In the genomic region with DNA sequence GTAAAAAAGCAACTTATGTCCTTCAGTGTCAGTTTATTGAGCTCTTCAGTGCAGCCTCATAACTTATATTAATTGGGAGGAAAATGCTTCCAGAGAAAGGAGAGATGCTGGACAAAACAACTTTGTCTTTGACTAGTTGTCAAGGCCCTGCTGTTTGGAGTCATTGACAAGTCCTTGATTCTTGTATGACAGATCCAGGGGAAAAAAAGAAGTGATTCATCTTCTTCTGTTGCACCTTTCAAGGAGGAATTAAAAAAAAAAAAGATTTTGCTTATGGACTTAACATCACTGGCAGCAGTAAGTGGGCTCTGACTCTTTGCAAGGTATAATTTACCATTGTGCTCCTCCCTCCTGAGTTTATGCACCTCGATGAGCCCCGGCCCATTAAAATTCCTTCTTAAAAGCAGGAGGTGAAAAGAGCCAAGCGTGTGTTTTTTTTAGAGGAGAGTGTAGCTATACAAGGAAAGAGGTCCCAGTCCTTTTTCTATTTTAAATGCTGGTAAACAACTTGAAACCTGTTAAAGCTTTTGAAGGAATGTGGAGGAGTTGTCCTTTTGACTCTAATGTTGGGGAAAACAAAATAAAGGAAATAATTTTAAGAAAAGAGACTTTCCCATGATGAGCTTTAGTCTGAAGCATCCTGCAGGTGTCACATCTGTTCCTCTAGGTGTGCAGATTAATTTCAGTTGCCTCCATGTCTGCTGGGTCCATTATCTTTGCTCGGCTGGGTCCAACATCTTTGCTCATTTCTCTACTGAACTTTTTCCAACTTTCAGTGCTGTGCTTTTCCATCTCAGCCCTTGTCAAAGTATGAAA, we compare ENCODE assay signal across 8 cellular contexts.
A peak's percentile ranks its signal among the peaks of the same experiment; 100 is the strongest.
DNase-seq lines count a peak whose midpoint lies in the region; ATAC-seq and TF ChIP-seq lines count a peak whose summit lies in the region.

No MANE protein-coding gene starts in this region.

- ATAC-seq in left cardiac atrium (no peak), aorta (ENCODE audit: low FRiP score) (no peak), GM21529 (IDR thresholded peaks at IDR 0.05; ENCODE audit: unreplicated experiment) (no peak), HG02571 (IDR thresholded peaks at IDR 0.05; ENCODE audit: unreplicated experiment) (no peak)

- H3K27me3 ChIP-seq in left ventricle myocardium inferior (ENCODE audit: low read depth) (no peaks in the 10 kb centered on the region), mesenchymal stem cell (ENCODE audit: control insufficient read depth in 1 of 2, insufficient read depth in 1 of 2, low read length in 2 of 2) (no peaks in the 10 kb centered on the region), aorta (ENCODE audit: control insufficient read depth in 1 of 2, insufficient read depth in 2 of 2, low read length in 1 of 2) (no peaks in the 10 kb centered on the region)

- H3K27me3 Mint-ChIP-seq in activated naive CD8-positive, alpha-beta T cell: no peaks in the 10 kb centered on the region

- peak overlapping the region; percentile 67 for H3K27ac Mint-ChIP-seq in activated naive CD8-positive, alpha-beta T cell

- peaks cover 2% of the 10 kb centered on the region for H3K36me3 Mint-ChIP-seq in activated naive CD8-positive, alpha-beta T cell

- H2BK120ac ChIP-seq in mesenchymal stem cell (ENCODE audit: low read depth, low read length): peak overlapping the region; percentile 34

- no peaks in the 10 kb centered on the region for H3K9me3 ChIP-seq in left ventricle myocardium inferior (replicated peaks)
- no peaks in the 10 kb centered on the region for H3K9me3 ChIP-seq in mesenchymal stem cell (ENCODE audit: control insufficient read depth, low read length)
- no peaks in the 10 kb centered on the region for H3K9me3 ChIP-seq in aorta (ENCODE audit: control insufficient read depth, low read length)

- H3K23ac ChIP-seq in mesenchymal stem cell (ENCODE audit: low read length in 2 of 2): no peak overlapping the region

- H4K91ac ChIP-seq in mesenchymal stem cell (ENCODE audit: low read length): peak overlapping the region; percentile 80

- no peak overlapping the region for H3K4me2 ChIP-seq in mesenchymal stem cell (ENCODE audit: low read length, poor library complexity, severe bottlenecking)

- H3K4me3 Mint-ChIP-seq in activated naive CD8-positive, alpha-beta T cell: no peak overlapping the region

- peak overlapping the region; percentile 42 to 86 for H3K4ac ChIP-seq in mesenchymal stem cell (ENCODE audit: low read depth in 1 of 2, low read length in 2 of 2)

- H3K4me1 Mint-ChIP-seq in activated naive CD8-positive, alpha-beta T cell (ENCODE audit: low read depth): peaks cover 57% of the 10 kb centered on the region

- peak overlapping the region; percentile 86 for H3K27ac ChIP-seq in left ventricle myocardium inferior (replicated peaks)
- peak overlapping the region; percentile 85 for H3K27ac ChIP-seq in mesenchymal stem cell (ENCODE audit: low read length, poor library complexity, severe bottlenecking)
- peak overlapping the region; percentile 73 to 79 for H3K27ac ChIP-seq in aorta (ENCODE audit: low read depth in 1 of 2, low read length in 2 of 2)

- TF ChIP-seq CTCF in left ventricle myocardium inferior (IDR thresholded peaks at IDR 0.05; ENCODE audit: borderline replicate concordance): no peak

- H2BK12ac ChIP-seq in mesenchymal stem cell (ENCODE audit: low read length in 2 of 2): peak overlapping the region; percentile 63 to 96

- WGBS in mesenchymal stem cell: 63% methylated on average over 4 of the region's 4 CpGs
- WGBS in aorta, 2 donors: 9 to 18% methylated on average over 4 of the region's 4 CpGs

- peaks cover 9% of the 10 kb centered on the region for H3K79me1 ChIP-seq in mesenchymal stem cell (replicated peaks; ENCODE audit: low read length, poor library complexity, severe bottlenecking)

- H3K4me3 ChIP-seq in left ventricle myocardium inferior (no peak overlapping the region), mesenchymal stem cell (ENCODE audit: insufficient read depth in 1 of 2, low read depth in 1 of 2, low read length in 2 of 2) (no peak overlapping the region), aorta (ENCODE audit: low read length in 2 of 2) (no peak overlapping the region)

- intact Hi-C loops in left ventricle myocardium inferior (cut with micrococcal nuclease): loop anchor here (10.0 kb wide), 1 partner anchor 394 kb away; no protein-coding TSS in a partner anchor
- intact Hi-C loops in left cardiac atrium (cut with DNase I): no loop called here
- intact Hi-C loops in aorta (cut with DNase I): loop anchor here in 1 of 2 donors (5.0 kb wide), 1 partner anchor 116 kb away; no protein-coding TSS in a partner anchor

- no peak overlapping the region for H2BK15ac ChIP-seq in mesenchymal stem cell (ENCODE audit: low read depth, poor library complexity, severe bottlenecking)

- DNase-seq in left ventricle myocardium inferior: no peak
- DNase-seq in left cardiac atrium: no peak
- no peak for DNase-seq in mesenchymal stem cell
- no peak for DNase-seq in aorta
- no peak for DNase-seq in globus pallidus (ENCODE audit: low spot score)

- H3K18ac ChIP-seq in mesenchymal stem cell (ENCODE audit: low read depth in 1 of 2, low read length in 2 of 2): peak overlapping the region; percentile 67 to 85

- H3K9ac ChIP-seq in mesenchymal stem cell (ENCODE audit: low read length): peak overlapping the region; percentile 80

- H2AK5ac ChIP-seq in mesenchymal stem cell (ENCODE audit: low read length, severe bottlenecking): peak overlapping the region; percentile 96

- H2AFZ ChIP-seq in mesenchymal stem cell (ENCODE audit: low read depth, low read length): no peak overlapping the region

- no peak overlapping the region for H3K14ac ChIP-seq in mesenchymal stem cell (ENCODE audit: low read length in 2 of 2)

- no peaks in the 10 kb centered on the region for H3K36me3 ChIP-seq in left ventricle myocardium inferior
- H3K36me3 ChIP-seq in mesenchymal stem cell (ENCODE audit: control insufficient read depth in 1 of 2, insufficient read depth in 2 of 2, low read depth in 1 of 2, low read length in 2 of 2): no peaks in the 10 kb centered on the region
- H3K36me3 ChIP-seq in aorta (ENCODE audit: control insufficient read depth in 1 of 2, insufficient read depth in 2 of 2, low read length in 1 of 2): no peaks in the 10 kb centered on the region

- H2BK5ac ChIP-seq in mesenchymal stem cell (ENCODE audit: low read depth, low read length, poor library complexity, severe bottlenecking): peak overlapping the region; percentile 62

- H3K4me1 ChIP-seq in left ventricle myocardium inferior (peaks cover 58% of the 10 kb centered on the region), mesenchymal stem cell (ENCODE audit: control insufficient read depth, insufficient read depth, low read depth, low read length) (peaks cover 9% of the 10 kb centered on the region), aorta (ENCODE audit: control insufficient read depth in 1 of 2, insufficient read depth in 2 of 2, low read length in 2 of 2) (peaks cover 14 to 15% of the 10 kb centered on the region in 2 donors)

- H4K8ac ChIP-seq in mesenchymal stem cell (ENCODE audit: low read length): peak overlapping the region; percentile 27

- no peaks in the 10 kb centered on the region for H3K9me3 Mint-ChIP-seq in activated naive CD8-positive, alpha-beta T cell (ENCODE audit: low read depth)
